9 cellular contexts compared by ENCODE assay signal in genomic region chr20:57391439-57392129, GRCh38. TPM values are rescaled to one million over a fixed set of nuclear protein-coding genes. Genes with fewer than 3 reads are reported as not detected.
DNase-seq lines count a peak whose midpoint lies in the region; FAIRE-seq and TF ChIP-seq lines count a peak whose summit lies in the region.
"Had no signal": no experiment of that assay in that cellular context is flagged by ENCODE, and none has a peak within 500 bp of the region (broad histone marks: within the 10 kb centered on the region; RNA-seq: fewer than 3 reads in every experiment).

No MANE protein-coding gene starts in this region.

- no peak for FAIRE-seq in urothelium cell line (lab: Jason Lieb, UNC)
- FAIRE-seq: colon had no signal

- TF ChIP-seq CTCF in HFFc6 (IDR thresholded peaks at IDR 0.05) (no peak), chondrocyte (IDR thresholded peaks at IDR 0.05) (no peak), mesothelial cell of epicardium (IDR thresholded peaks at IDR 0.05; ENCODE audit: unreplicated experiment) (no peak)

- H3K27me3 Mint-ChIP-seq in HFFc6 (ENCODE audit: insufficient read depth) (no peaks in the 10 kb centered on the region; the same call in 1 of the 2 replicates), chondrocyte (ENCODE audit: low read depth) (no peaks in the 10 kb centered on the region), mesothelial cell of epicardium (ENCODE audit: low read depth) (no peaks in the 10 kb centered on the region)

- no peaks in the 10 kb centered on the region for H3K9me3 Mint-ChIP-seq in HFFc6
- H3K9me3 Mint-ChIP-seq in chondrocyte (ENCODE audit: low read depth) = no peaks in the 10 kb centered on the region
- H3K9me3 Mint-ChIP-seq in mesothelial cell of epicardium = no peaks in the 10 kb centered on the region

- H3K27ac Mint-ChIP-seq in HFFc6 (no peak overlapping the region), chondrocyte (ENCODE audit: unreplicated experiment) (no peak overlapping the region), mesothelial cell of epicardium (no peak overlapping the region)

- DNase-seq in NCI-H146 (lab: John Stamatoyannopoulos, UW) (peak; percentile 64), NCI-H146 treated with DMSO at 0.1 percent for 48 hours (lab: John Stamatoyannopoulos, UW; ENCODE audit: unreplicated experiment) (no peak), HFFc6 (no peak), RPMI7951 (ENCODE audit: low read depth) (peak; percentile 29), chondrocyte (ENCODE audit: low spot score) (peak; percentile 77), mesothelial cell of epicardium (ENCODE audit: low spot score in 2 of 2, unreplicated experiment in 2 of 2) (peak in 1 of 2 experiments; percentile 26), urothelium cell line (ENCODE audit: low spot score) (peak; percentile 64), EL (no peak)

- H3K4me3 Mint-ChIP-seq in HFFc6 (peak overlapping the region; percentile 83), chondrocyte (ENCODE audit: unreplicated experiment) (peak overlapping the region; percentile 73), mesothelial cell of epicardium (peak overlapping the region; percentile 83)

- H3K4me1 Mint-ChIP-seq in HFFc6 (ENCODE audit: low read depth) = no peaks in the 10 kb centered on the region
- H3K4me1 Mint-ChIP-seq in chondrocyte (ENCODE audit: low read depth) = peaks cover 42% of the 10 kb centered on the region
- peaks cover 30% of the 10 kb centered on the region for H3K4me1 Mint-ChIP-seq in mesothelial cell of epicardium

- H3K36me3 Mint-ChIP-seq in HFFc6 (ENCODE audit: low read depth) (peaks cover 5% of the 10 kb centered on the region; the same call in 1 of the 2 replicates), chondrocyte (ENCODE audit: low read depth) (peaks cover 4% of the 10 kb centered on the region), mesothelial cell of epicardium (peaks cover 10% of the 10 kb centered on the region)

RNA-seq across cellular contexts. Expression of gene RBM38, which starts 0.4 kb away (rescaled TPM):
- total RNA-seq in HFFc6 (2021; fragmentation: NEBNext Ultra II Directional; extraction: Animal tissue kit (Norgen Biotek cat#: 25700)) = 1 to 10 TPM; 3.7 to 5.7 (median 4.6) TPM
- 9.9 and 10.3 TPM in 2 replicates for total RNA-seq in RPMI7951 (2014; rRNA removed; shearing (Covaris generic))
- 10.8 to 12.0 TPM (median 11.2 TPM) in 3 replicates for total RNA-seq in chondrocyte
- 23.8 to 25.6 TPM (median 25.3 TPM) in 3 replicates for total RNA-seq in mesothelial cell of epicardium

RNA-seq across cellular contexts. Expression of gene RAE1, which starts 40.5 kb away (rescaled TPM):
- total RNA-seq in HFFc6 (2021; fragmentation: NEBNext Ultra II Directional; extraction: Animal tissue kit (Norgen Biotek cat#: 25700)) = 10 to 100 TPM; 25.1 to 31.4 (median 28.3) TPM
- total RNA-seq in RPMI7951 (2014; rRNA removed; shearing (Covaris generic)) = 76.5 and 83.9 TPM in 2 replicates
- total RNA-seq in chondrocyte = 17.6 to 22.3 TPM (median 19.0 TPM) in 3 replicates
- 44.3 to 45.2 TPM (median 44.4 TPM) in 3 replicates for total RNA-seq in mesothelial cell of epicardium

Comparison
In these comparisons a context has a peak if more than half of its experiments do, and no peak if none do; other contexts are left out.
1. DNase-seq: peak in NCI-H146 (single experiment), RPMI7951 (single experiment), chondrocyte (single experiment) and urothelium cell line (single experiment); none in NCI-H146 treated with DMSO at 0.1 percent for 48 hours (single experiment), HFFc6 (single experiment) and EL (single experiment).
2. Peak in every context shown above with its lines, with median percentiles within 50 percentile points of each other: H3K4me3 Mint-ChIP-seq.